In the genomic region with DNA sequence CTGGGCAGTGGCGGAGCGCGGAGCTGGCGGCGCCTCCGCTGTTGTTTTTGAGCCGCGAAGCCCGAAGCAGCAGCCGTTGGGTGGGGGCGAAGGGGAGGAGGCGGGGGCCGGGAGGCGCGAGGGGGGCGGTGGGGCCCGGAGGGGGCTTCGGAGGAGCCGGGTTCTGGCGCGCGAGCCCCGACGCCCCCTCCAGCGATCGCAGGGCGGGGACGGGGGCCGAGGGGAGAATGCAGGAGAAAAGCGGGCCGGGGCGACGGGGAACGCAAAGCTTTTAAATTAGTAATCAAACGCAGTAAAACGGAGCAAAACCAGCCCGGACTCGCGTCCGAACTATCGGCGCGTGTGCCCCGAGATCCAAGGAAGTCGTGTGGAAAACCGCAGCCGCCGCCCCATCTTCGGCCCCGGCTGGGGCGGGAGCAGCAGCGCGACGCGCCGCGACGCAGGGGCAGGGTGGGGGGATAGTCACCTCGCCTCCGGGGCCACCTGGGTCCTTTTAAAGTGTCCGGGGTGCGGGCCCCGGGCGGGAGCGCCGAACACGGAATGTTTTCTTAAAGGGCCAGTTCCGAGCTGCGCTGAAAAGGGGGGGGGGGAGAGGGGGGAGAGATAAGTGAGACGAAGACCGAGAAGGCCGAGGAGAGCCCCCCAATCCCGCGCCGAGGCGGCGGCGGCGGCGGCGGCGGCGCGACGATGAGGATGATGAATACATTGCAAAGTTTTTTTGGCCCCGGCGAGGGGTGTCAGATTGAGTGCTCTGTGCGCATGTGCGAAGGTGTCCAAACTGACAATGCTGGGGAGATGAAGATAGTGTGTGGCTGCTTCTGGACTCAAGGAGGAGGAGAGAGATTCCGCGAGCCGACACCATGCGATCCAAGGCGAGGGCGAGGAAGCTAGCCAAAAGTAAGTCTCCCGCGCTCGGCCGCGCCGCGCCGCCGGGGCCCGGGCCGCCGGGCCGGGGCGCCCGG, we compare ENCODE assay signal across 8 cellular contexts. TPM values are rescaled to one million over a fixed set of nuclear protein-coding genes. Genes with fewer than 3 reads are reported as not detected.
DNase-seq lines count a peak whose midpoint lies in the region; ATAC-seq and TF ChIP-seq lines count a peak whose summit lies in the region.

A gene (plus strand): TSS at position 804 of the 962 bp plus-strand sequence. CDS start 57 bp downstream, at position 861.

- no peaks in the 10 kb centered on the region for H3K36me3 Mint-ChIP-seq in activated naive CD4-positive, alpha-beta T cell treated with anti-CD3 and anti-CD28 coated beads, Interleukin-2, amount 50 U/mL, for 24 hours

- H3K27me3 Mint-ChIP-seq in activated naive CD4-positive, alpha-beta T cell treated with anti-CD3 and anti-CD28 coated beads, Interleukin-2, amount 50 U/mL, for 24 hours: peaks cover 11% of the 10 kb centered on the region

- no peaks in the 10 kb centered on the region for H3K9me3 Mint-ChIP-seq in activated naive CD4-positive, alpha-beta T cell treated with anti-CD3 and anti-CD28 coated beads, Interleukin-2, amount 50 U/mL, for 24 hours

- H3K27ac Mint-ChIP-seq in activated naive CD4-positive, alpha-beta T cell treated with anti-CD3 and anti-CD28 coated beads, Interleukin-2, amount 50 U/mL, for 24 hours: no peak within 1 kb of the TSS

- H3K27me3 ChIP-seq in left ventricle myocardium inferior (ENCODE audit: low read depth): peaks cover 92% of the 10 kb centered on the region

- no peaks in the 10 kb centered on the region for H3K36me3 ChIP-seq in left ventricle myocardium inferior

- intact Hi-C loops in left ventricle myocardium inferior (cut with micrococcal nuclease): loop anchor here (10.0 kb wide), 1 partner anchor 216 kb away; no protein-coding TSS in a partner anchor

- H3K27ac ChIP-seq in left ventricle myocardium inferior (replicated peaks): peak within 1 kb of the TSS; percentile 96

- H3K4me3 ChIP-seq in left ventricle myocardium inferior (peak within 1 kb of the TSS; percentile 87), retinal pigment epithelial cell (ENCODE audit: low read length) (peak within 1 kb of the TSS; percentile 91)

- H3K4me3 Mint-ChIP-seq in activated naive CD4-positive, alpha-beta T cell treated with anti-CD3 and anti-CD28 coated beads, Interleukin-2, amount 50 U/mL, for 24 hours: peak within 1 kb of the TSS; percentile 90

- H3K9me3 ChIP-seq in left ventricle myocardium inferior (replicated peaks): no peaks in the 10 kb centered on the region

- TF ChIP-seq CTCF in left ventricle myocardium inferior (IDR thresholded peaks at IDR 0.05; ENCODE audit: borderline replicate concordance): no peak
- TF ChIP-seq CTCF in retinal pigment epithelial cell (conservative IDR thresholded peaks at IDR 0.05; ENCODE audit: low read depth, low read length): no peak

- H3K4me1 Mint-ChIP-seq in activated naive CD4-positive, alpha-beta T cell treated with anti-CD3 and anti-CD28 coated beads, Interleukin-2, amount 50 U/mL, for 24 hours: peaks cover 3% of the 10 kb centered on the region

- H3K4me1 ChIP-seq in left ventricle myocardium inferior: peaks cover 74% of the 10 kb centered on the region

- peak; percentile 20 for DNase-seq in activated T-cell treated with anti-CD3 and anti-CD28 coated beads for 24 hours (ENCODE audit: low read depth)
- DNase-seq in activated T-cell treated with anti-CD3 and anti-CD28 coated beads, Interleukin-2, amount 50 U/mL, for 1 hour: no peak
- peak; percentile 51 for DNase-seq in left ventricle myocardium inferior
- no peak for DNase-seq in retinal pigment epithelial cell (ENCODE audit: low read depth)
- no peak for DNase-seq in cerebellar nuclear complex (lab: John Stamatoyannopoulos, UW)
- DNase-seq in NCI-H146 treated with DMSO at 0.1 percent for 48 hours (lab: John Stamatoyannopoulos, UW; ENCODE audit: unreplicated experiment): no peak

- no peak for ATAC-seq in HG03432 (IDR thresholded peaks at IDR 0.05; ENCODE audit: unreplicated experiment)

RNA-seq across cellular contexts. Expression of the gene that starts here (rescaled TPM):
- total RNA-seq in left ventricle myocardium inferior: 16.6 TPM

Comparison
In these comparisons a context has a peak if more than half of its experiments do, and no peak if none do; other contexts are left out.
1. DNase-seq: peak in activated T-cell treated with anti-CD3 and anti-CD28 coated beads for 24 hours (single experiment) and left ventricle myocardium inferior (single experiment); none in activated T-cell treated with anti-CD3 and anti-CD28 coated beads, Interleukin-2, amount 50 U/mL, for 1 hour (single experiment), retinal pigment epithelial cell (single experiment), cerebellar nuclear complex (0 of 2) and NCI-H146 treated with DMSO at 0.1 percent for 48 hours (single experiment).